ENCODE assay signal across 17 cellular contexts in genomic region chr19:10924597-10924996, GRCh38.
"Had no signal": no experiment of that assay in that cellular context is flagged by ENCODE, and none has a peak within 500 bp of the region (broad histone marks: within the 10 kb centered on the region; RNA-seq: fewer than 3 reads in every experiment).

No MANE protein-coding gene starts in this region.

- ATAC-seq: activated CD4-positive, CD25-positive, alpha-beta regulatory T cell treated with anti-CD3 and anti-CD28 coated beads, Interleukin-2, amount 50 U/mL, for 24 hours; activated T-helper 17 cell treated with anti-CD3 and anti-CD28 coated beads, Interleukin-2, amount 50 U/mL, for 72 hours; body of pancreas; foreskin keratinocyte; natural killer cell; sciatic nerve had no signal

- H3K27me3 Mint-ChIP-seq: activated CD4-positive, alpha-beta memory T cell treated with anti-CD3 and anti-CD28 coated beads for 36 hours; activated T-helper 17 cell treated with anti-CD3 and anti-CD28 coated beads, Interleukin-2, amount 50 U/mL, for 72 hours had no signal

- H3K4me3 Mint-ChIP-seq: activated CD4-positive, alpha-beta memory T cell treated with anti-CD3 and anti-CD28 coated beads for 36 hours; activated T-helper 17 cell treated with anti-CD3 and anti-CD28 coated beads, Interleukin-2, amount 50 U/mL, for 72 hours; natural killer cell; T-helper 2 cell treated with Interferon-gamma antibody and Interleukin-4, amounts not matched to agents 5 μg/mL and 100 μg/mL, for 36 hours had no signal

- H3K27ac Mint-ChIP-seq: activated T-helper 17 cell treated with anti-CD3 and anti-CD28 coated beads, Interleukin-2, amount 50 U/mL, for 72 hours had no signal

- H3K9me3 Mint-ChIP-seq: activated CD4-positive, alpha-beta memory T cell treated with anti-CD3 and anti-CD28 coated beads for 36 hours; activated T-helper 17 cell treated with anti-CD3 and anti-CD28 coated beads, Interleukin-2, amount 50 U/mL, for 72 hours; natural killer cell; T-helper 2 cell treated with Interferon-gamma antibody and Interleukin-4, amounts not matched to agents 5 μg/mL and 100 μg/mL, for 36 hours had no signal

- H3K27ac ChIP-seq: adrenal gland, body of pancreas, foreskin keratinocyte, left ventricle myocardium inferior, SJCRH30 had no signal

- H3K36me3 Mint-ChIP-seq: natural killer cell had no signal

- DNase-seq: activated CD4-positive, alpha-beta memory T cell treated with anti-CD3 and anti-CD28 coated beads for 36 hours; activated CD8-positive, alpha-beta memory T cell treated with anti-CD3 and anti-CD28 coated beads, Interleukin-2, amount 50 U/mL, for 48 hours; activated naive CD4-positive, alpha-beta T cell treated with Interleukin-2 at 50 U/mL for 16 hours; adrenal gland; body of pancreas; central memory CD4-positive, alpha-beta T cell; cortex of kidney; effector CD4-positive, alpha-beta T cell; foreskin keratinocyte; left ventricle myocardium inferior; mesenchymal stem cell; natural killer cell; SJCRH30 had no signal

- H3K27me3 ChIP-seq: adrenal gland, body of pancreas, foreskin keratinocyte, SJCRH30 had no signal

- H3K36me3 ChIP-seq: SJCRH30 had no signal

- H3K9me3 ChIP-seq: adrenal gland, body of pancreas, left ventricle myocardium inferior, SJCRH30 had no signal

- H3K4me3 ChIP-seq: adrenal gland, body of pancreas, left ventricle myocardium inferior, SJCRH30 had no signal

- H3K4me1 ChIP-seq: SJCRH30 had no signal
